In the genomic region with DNA sequence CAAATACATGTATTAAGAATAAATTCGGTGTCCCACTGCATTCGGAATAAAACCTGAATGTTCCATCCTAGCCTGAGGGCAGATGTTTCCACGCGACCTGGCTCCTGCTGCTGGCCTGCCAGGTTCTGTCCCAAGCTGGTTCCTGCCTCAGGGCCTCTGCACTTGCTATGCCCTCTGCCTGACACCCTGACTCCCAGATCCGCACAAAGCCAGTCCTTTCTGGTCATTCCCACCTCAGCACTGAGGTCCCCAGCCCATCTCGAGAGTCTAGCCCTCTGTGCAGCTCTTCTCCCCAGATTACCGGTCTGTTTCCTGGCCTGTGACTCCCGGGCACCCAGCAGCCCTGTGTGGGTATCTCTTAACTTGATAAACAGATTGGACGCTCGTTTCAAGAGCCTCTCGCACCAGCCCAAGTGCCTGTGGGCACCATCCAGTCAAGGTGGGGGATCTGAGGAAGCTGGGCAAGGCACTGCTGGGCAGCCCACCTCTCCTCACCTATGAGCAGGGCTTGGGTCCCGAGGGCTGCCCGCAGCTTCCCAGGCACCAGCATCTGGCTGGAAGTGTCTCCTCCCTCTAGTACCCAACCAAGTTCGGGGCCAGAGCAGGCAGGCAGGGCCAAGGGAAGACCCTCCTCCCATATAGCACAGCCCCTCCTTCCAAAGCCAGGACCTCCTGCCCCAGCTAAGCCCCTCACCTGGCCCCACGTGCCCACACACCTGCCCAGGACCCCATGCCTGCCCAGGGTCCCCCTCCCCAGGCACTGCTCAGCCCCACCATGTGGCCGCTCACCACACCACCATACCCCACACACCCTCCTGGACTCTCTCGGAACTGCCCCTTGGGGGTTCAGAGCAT, we compare ENCODE assay signal across 1 cellular context.
TF ChIP-seq lines count a peak whose summit lies in the region.

No MANE protein-coding gene starts in this region.

TF ChIP-seq in GM12878, 131 proteins besides CTCF, POLR2A, EP300 and RAD21 (continued from another document):
- TF ChIP-seq, protein P1, sequence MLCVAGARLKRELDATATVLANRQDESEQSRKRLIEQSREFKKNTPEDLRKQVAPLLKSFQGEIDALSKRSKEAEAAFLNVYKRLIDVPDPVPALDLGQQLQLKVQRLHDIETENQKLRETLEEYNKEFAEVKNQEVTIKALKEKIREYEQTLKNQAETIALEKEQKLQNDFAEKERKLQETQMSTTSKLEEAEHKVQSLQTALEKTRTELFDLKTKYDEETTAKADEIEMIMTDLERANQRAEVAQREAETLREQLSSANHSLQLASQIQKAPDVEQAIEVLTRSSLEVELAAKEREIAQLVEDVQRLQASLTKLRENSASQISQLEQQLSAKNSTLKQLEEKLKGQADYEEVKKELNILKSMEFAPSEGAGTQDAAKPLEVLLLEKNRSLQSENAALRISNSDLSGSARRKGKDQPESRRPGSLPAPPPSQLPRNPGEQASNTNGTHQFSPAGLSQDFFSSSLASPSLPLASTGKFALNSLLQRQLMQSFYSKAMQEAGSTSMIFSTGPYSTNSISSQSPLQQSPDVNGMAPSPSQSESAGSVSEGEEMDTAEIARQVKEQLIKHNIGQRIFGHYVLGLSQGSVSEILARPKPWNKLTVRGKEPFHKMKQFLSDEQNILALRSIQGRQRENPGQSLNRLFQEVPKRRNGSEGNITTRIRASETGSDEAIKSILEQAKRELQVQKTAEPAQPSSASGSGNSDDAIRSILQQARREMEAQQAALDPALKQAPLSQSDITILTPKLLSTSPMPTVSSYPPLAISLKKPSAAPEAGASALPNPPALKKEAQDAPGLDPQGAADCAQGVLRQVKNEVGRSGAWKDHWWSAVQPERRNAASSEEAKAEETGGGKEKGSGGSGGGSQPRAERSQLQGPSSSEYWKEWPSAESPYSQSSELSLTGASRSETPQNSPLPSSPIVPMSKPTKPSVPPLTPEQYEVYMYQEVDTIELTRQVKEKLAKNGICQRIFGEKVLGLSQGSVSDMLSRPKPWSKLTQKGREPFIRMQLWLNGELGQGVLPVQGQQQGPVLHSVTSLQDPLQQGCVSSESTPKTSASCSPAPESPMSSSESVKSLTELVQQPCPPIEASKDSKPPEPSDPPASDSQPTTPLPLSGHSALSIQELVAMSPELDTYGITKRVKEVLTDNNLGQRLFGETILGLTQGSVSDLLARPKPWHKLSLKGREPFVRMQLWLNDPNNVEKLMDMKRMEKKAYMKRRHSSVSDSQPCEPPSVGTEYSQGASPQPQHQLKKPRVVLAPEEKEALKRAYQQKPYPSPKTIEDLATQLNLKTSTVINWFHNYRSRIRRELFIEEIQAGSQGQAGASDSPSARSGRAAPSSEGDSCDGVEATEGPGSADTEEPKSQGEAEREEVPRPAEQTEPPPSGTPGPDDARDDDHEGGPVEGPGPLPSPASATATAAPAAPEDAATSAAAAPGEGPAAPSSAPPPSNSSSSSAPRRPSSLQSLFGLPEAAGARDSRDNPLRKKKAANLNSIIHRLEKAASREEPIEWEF (IDR thresholded peaks at IDR 0.05; ENCODE audit: insufficient replicate concordance, low read depth, low read length), result no peak
- TF ChIP-seq ZBTB11 (CRISPR knock-in tag; IDR thresholded peaks at IDR 0.05), result no peak
- no peak for TF ChIP-seq JUND (IDR thresholded peaks at IDR 0.05; ENCODE audit: low read depth, low read length)
- no peak for TF ChIP-seq ZNF207 (IDR thresholded peaks at IDR 0.05; ENCODE audit: borderline replicate concordance)
